ENCODE assay signal across 3 cellular contexts in the genomic region with DNA sequence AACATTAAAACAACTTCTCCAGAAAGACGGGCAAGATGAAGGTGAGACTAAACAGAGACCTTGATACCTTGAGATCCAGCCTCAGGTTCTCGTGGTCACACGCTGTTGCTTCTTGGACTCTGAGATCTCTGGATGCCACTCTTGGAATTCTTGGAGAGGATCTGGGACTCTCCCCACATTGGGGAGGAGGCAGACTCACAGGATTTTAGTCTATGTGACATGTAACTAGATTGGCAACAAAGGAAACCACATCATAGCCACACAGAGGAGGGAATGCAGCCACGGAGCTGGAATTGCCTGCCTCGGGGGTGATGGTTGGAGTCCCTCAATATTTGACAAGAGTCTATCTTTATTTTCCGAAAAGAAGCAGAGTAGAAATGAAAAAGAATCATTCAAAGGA.
TF ChIP-seq lines count a peak whose summit lies in the region.

No MANE protein-coding gene starts in this region.

TF ChIP-seq in SK-N-SH, 30 proteins besides CTCF, POLR2A, EP300 and RAD21:
- no peak for TF ChIP-seq GATA2 (CRISPR knock-in tag; IDR thresholded peaks at IDR 0.05)
- no peak for TF ChIP-seq NRF1 (IDR thresholded peaks at IDR 0.05; ENCODE audit: low read depth, low read length)
- TF ChIP-seq, protein P1, sequence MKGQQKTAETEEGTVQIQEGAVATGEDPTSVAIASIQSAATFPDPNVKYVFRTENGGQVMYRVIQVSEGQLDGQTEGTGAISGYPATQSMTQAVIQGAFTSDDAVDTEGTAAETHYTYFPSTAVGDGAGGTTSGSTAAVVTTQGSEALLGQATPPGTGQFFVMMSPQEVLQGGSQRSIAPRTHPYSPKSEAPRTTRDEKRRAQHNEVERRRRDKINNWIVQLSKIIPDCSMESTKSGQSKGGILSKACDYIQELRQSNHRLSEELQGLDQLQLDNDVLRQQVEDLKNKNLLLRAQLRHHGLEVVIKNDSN (IDR thresholded peaks at IDR 0.05; ENCODE audit: borderline replicate concordance, low read depth) = no peak
- no peak for TF ChIP-seq JUND (IDR thresholded peaks at IDR 0.05)
- TF ChIP-seq, protein P2, sequence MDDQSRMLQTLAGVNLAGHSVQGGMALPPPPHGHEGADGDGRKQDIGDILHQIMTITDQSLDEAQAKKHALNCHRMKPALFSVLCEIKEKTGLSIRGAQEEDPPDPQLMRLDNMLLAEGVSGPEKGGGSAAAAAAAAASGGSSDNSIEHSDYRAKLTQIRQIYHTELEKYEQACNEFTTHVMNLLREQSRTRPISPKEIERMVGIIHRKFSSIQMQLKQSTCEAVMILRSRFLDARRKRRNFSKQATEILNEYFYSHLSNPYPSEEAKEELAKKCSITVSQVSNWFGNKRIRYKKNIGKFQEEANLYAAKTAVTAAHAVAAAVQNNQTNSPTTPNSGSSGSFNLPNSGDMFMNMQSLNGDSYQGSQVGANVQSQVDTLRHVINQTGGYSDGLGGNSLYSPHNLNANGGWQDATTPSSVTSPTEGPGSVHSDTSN (IDR thresholded peaks at IDR 0.05) = no peak
- TF ChIP-seq MEF2A (IDR thresholded peaks at IDR 0.05; ENCODE audit: borderline replicate concordance, low read depth) = no peak
- TF ChIP-seq SIN3A (IDR thresholded peaks at IDR 0.05; ENCODE audit: borderline replicate concordance, low read depth, low read length) = no peak
- TF ChIP-seq, protein P3, sequence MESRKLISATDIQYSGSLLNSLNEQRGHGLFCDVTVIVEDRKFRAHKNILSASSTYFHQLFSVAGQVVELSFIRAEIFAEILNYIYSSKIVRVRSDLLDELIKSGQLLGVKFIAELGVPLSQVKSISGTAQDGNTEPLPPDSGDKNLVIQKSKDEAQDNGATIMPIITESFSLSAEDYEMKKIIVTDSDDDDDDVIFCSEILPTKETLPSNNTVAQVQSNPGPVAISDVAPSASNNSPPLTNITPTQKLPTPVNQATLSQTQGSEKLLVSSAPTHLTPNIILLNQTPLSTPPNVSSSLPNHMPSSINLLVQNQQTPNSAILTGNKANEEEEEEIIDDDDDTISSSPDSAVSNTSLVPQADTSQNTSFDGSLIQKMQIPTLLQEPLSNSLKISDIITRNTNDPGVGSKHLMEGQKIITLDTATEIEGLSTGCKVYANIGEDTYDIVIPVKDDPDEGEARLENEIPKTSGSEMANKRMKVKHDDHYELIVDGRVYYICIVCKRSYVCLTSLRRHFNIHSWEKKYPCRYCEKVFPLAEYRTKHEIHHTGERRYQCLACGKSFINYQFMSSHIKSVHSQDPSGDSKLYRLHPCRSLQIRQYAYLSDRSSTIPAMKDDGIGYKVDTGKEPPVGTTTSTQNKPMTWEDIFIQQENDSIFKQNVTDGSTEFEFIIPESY (IDR thresholded peaks at IDR 0.05; ENCODE audit: borderline replicate concordance, low read depth) = no peak
- no peak for TF ChIP-seq RFX5 (IDR thresholded peaks at IDR 0.05; ENCODE audit: low read length)
- no peak for TF ChIP-seq GABPA (IDR thresholded peaks at IDR 0.05; ENCODE audit: low read depth)
- TF ChIP-seq CHD2 (IDR thresholded peaks at IDR 0.05; ENCODE audit: low read length, partially characterized antibody) = no peak
- TF ChIP-seq FOXJ3 (CRISPR knock-in tag; IDR thresholded peaks at IDR 0.05) = no peak
- no peak for TF ChIP-seq TEAD4 (IDR thresholded peaks at IDR 0.05; ENCODE audit: borderline replicate concordance, insufficient read depth)

TF ChIP-seq in SK-N-SH treated with all-trans-retinoic acid at 6 μM for 48 hours, 23 proteins besides CTCF, POLR2A, EP300 and RAD21:
- TF ChIP-seq BACH2 (CRISPR knock-in tag; IDR thresholded peaks at IDR 0.05; ENCODE audit: borderline replicate concordance) = no peak
- TF ChIP-seq, protein P4, sequence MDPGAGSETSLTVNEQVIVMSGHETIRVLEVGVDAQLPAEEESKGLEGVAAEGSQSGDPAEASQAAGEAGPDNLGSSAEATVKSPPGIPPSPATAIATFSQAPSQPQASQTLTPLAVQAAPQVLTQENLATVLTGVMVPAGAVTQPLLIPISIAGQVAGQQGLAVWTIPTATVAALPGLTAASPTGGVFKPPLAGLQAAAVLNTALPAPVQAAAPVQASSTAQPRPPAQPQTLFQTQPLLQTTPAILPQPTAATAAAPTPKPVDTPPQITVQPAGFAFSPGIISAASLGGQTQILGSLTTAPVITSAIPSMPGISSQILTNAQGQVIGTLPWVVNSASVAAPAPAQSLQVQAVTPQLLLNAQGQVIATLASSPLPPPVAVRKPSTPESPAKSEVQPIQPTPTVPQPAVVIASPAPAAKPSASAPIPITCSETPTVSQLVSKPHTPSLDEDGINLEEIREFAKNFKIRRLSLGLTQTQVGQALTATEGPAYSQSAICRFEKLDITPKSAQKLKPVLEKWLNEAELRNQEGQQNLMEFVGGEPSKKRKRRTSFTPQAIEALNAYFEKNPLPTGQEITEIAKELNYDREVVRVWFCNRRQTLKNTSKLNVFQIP (CRISPR knock-in tag; IDR thresholded peaks at IDR 0.05; ENCODE audit: borderline replicate concordance, low read depth) = no peak

TF ChIP-seq in H1, 55 proteins besides CTCF, POLR2A, EP300 and RAD21:
- no peak for TF ChIP-seq ASH2L (IDR thresholded peaks at IDR 0.05; ENCODE audit: low read length)
- TF ChIP-seq KDM5A (IDR thresholded peaks at IDR 0.05; ENCODE audit: low read length) = no peak
- no peak for TF ChIP-seq BRCA1 (IDR thresholded peaks at IDR 0.05; ENCODE audit: low read depth, low read length)
- TF ChIP-seq SIRT6 (IDR thresholded peaks at IDR 0.05; ENCODE audit: low read length) = no peak
- TF ChIP-seq GTF2F1 (IDR thresholded peaks at IDR 0.05; ENCODE audit: borderline replicate concordance, low read depth, low read length) = no peak
- no peak for TF ChIP-seq POU5F1 (IDR thresholded peaks at IDR 0.05; ENCODE audit: low read depth, low read length)
- TF ChIP-seq TBP (IDR thresholded peaks at IDR 0.05; ENCODE audit: low read depth, low read length) = no peak
- TF ChIP-seq NANOG (IDR thresholded peaks at IDR 0.05; ENCODE audit: insufficient read depth, low read depth, low read length, poor library complexity, severe bottlenecking) = no peak
- no peak for TF ChIP-seq TCF12 (IDR thresholded peaks at IDR 0.05; ENCODE audit: low read depth, low read length)
- TF ChIP-seq YY1 (IDR thresholded peaks at IDR 0.05; ENCODE audit: low read depth, low read length) = no peak
- TF ChIP-seq JUN (IDR thresholded peaks at IDR 0.05; ENCODE audit: low read depth, low read length) = no peak
- TF ChIP-seq SP4 (IDR thresholded peaks at IDR 0.05; ENCODE audit: low read length) = no peak
- TF ChIP-seq MAFK (IDR thresholded peaks at IDR 0.05; ENCODE audit: low read depth, low read length) = no peak
- no peak for TF ChIP-seq SP2 (IDR thresholded peaks at IDR 0.05; ENCODE audit: low read length)
- TF ChIP-seq KDM4A (IDR thresholded peaks at IDR 0.05; ENCODE audit: low read depth, low read length, severe bottlenecking) = no peak
- no peak for TF ChIP-seq TAF1 (IDR thresholded peaks at IDR 0.05; ENCODE audit: low read depth, low read length)
- TF ChIP-seq SIN3A (conservative IDR thresholded peaks at IDR 0.05 in 1 of 2, IDR thresholded peaks at IDR 0.05 in 1 of 2; ENCODE audit: low read depth in 1 of 2, low read length in 2 of 2) = no peak
